Comparison of ENCODE assay signal across 1 cellular context in genomic region chr14:64947710-64948611, GRCh38.
TF ChIP-seq lines count a peak whose summit lies in the region.

No MANE protein-coding gene starts in this region.

TF ChIP-seq in HepG2, 621 proteins besides CTCF, POLR2A, EP300 and RAD21 (continued from another document and continues in another):
- TF ChIP-seq KIAA2018 (CRISPR knock-in tag; IDR thresholded peaks at IDR 0.05; ENCODE audit: borderline replicate concordance): no peak
- no peak for TF ChIP-seq MAZ (IDR thresholded peaks at IDR 0.05; ENCODE audit: borderline replicate concordance, low read depth, low read length)
- TF ChIP-seq MAZ (CRISPR knock-in tag; IDR thresholded peaks at IDR 0.05; ENCODE audit: low read depth): no peak
- TF ChIP-seq ZNF710 (CRISPR knock-in tag; IDR thresholded peaks at IDR 0.05; ENCODE audit: borderline replicate concordance): no peak
- TF ChIP-seq FOXO4 (CRISPR knock-in tag; conservative IDR thresholded peaks at IDR 0.05): no peak
- no peak for TF ChIP-seq BATF2 (CRISPR knock-in tag; IDR thresholded peaks at IDR 0.05)
- TF ChIP-seq CENPX (CRISPR knock-in tag; IDR thresholded peaks at IDR 0.05): no peak
- no peak for TF ChIP-seq ZNF597 (CRISPR knock-in tag; IDR thresholded peaks at IDR 0.05)
- TF ChIP-seq ZMYM4 (CRISPR knock-in tag; IDR thresholded peaks at IDR 0.05): no peak
- TF ChIP-seq SMYD3 (CRISPR knock-in tag; IDR thresholded peaks at IDR 0.05): no peak
- peak; percentile 71 for TF ChIP-seq SAP130 (CRISPR knock-in tag; IDR thresholded peaks at IDR 0.05; ENCODE audit: low read depth)
- TF ChIP-seq FOSL1 (CRISPR knock-in tag; IDR thresholded peaks at IDR 0.05; ENCODE audit: borderline replicate concordance): no peak
- TF ChIP-seq ZNF720 (CRISPR knock-in tag; IDR thresholded peaks at IDR 0.05): no peak
- TF ChIP-seq SNRNP70 (IDR thresholded peaks at IDR 0.05; ENCODE audit: low read depth, low read length): no peak
- TF ChIP-seq ZNF891 (CRISPR knock-in tag; IDR thresholded peaks at IDR 0.05): 0 out of 2 replicates have a peak, but pooled peaks have one; percentile 35
- TF ChIP-seq ZBTB26 (CRISPR knock-in tag; IDR thresholded peaks at IDR 0.05; ENCODE audit: borderline replicate concordance): no peak
- TF ChIP-seq ZNF672 (CRISPR knock-in tag; IDR thresholded peaks at IDR 0.05): no peak
- no peak for TF ChIP-seq TBX3 (IDR thresholded peaks at IDR 0.05; ENCODE audit: borderline replicate concordance)
- TF ChIP-seq RARA (CRISPR knock-in tag; IDR thresholded peaks at IDR 0.05): peak; percentile 64
- TF ChIP-seq KAT2B (IDR thresholded peaks at IDR 0.05; ENCODE audit: borderline replicate concordance, low read depth, low read length): no peak
- 0 out of 2 replicates have a peak, but pooled peaks have one; percentile 16 for TF ChIP-seq HBP1 (CRISPR knock-in tag; IDR thresholded peaks at IDR 0.05; ENCODE audit: low read depth)
- peak; percentile 49; the same call in 1 of the 2 replicates for TF ChIP-seq RBFOX2 (IDR thresholded peaks at IDR 0.05; ENCODE audit: low read depth, low read length)
- peak; percentile 40; the same call in 1 of the 2 replicates for TF ChIP-seq FOSL2 (CRISPR knock-in tag; IDR thresholded peaks at IDR 0.05)
- TF ChIP-seq ZNF605 (CRISPR knock-in tag; IDR thresholded peaks at IDR 0.05): no peak
- no peak for TF ChIP-seq HIVEP1 (CRISPR knock-in tag; IDR thresholded peaks at IDR 0.05)
- 0 out of 2 replicates have a peak, but pooled peaks have one; percentile 24 for TF ChIP-seq AHDC1 (CRISPR knock-in tag; IDR thresholded peaks at IDR 0.05; ENCODE audit: borderline replicate concordance)
- no peak for TF ChIP-seq ZNF275 (CRISPR knock-in tag; IDR thresholded peaks at IDR 0.05; ENCODE audit: borderline replicate concordance)
- TF ChIP-seq FOXM1 (CRISPR knock-in tag; IDR thresholded peaks at IDR 0.05): no peak
- TF ChIP-seq NR2F6 (IDR thresholded peaks at IDR 0.05): peak; percentile 61
- TF ChIP-seq NR2F6 (CRISPR knock-in tag; IDR thresholded peaks at IDR 0.05): peak; percentile 73
- TF ChIP-seq ZNF577 (CRISPR knock-in tag; IDR thresholded peaks at IDR 0.05; ENCODE audit: borderline replicate concordance, low read depth): no peak
- TF ChIP-seq MAF1 (CRISPR knock-in tag; IDR thresholded peaks at IDR 0.05; ENCODE audit: borderline replicate concordance): no peak
- TF ChIP-seq ZNF589 (CRISPR knock-in tag; conservative IDR thresholded peaks at IDR 0.05): no peak
